In genomic region chr19:19115954-19116353, GRCh38 we compare ENCODE assay signal across 8 cellular contexts. TPM values are rescaled to one million over a fixed set of nuclear protein-coding genes. Genes with fewer than 3 reads are reported as not detected.
DNase-seq lines count a peak whose midpoint lies in the region; ATAC-seq and TF ChIP-seq lines count a peak whose summit lies in the region.

No MANE protein-coding gene starts in this region.

- no peaks in the 10 kb centered on the region for H3K9me3 Mint-ChIP-seq in activated naive CD4-positive, alpha-beta T cell treated with anti-CD3 and anti-CD28 coated beads, Interleukin-2, amount 50 U/mL, for 72 hours

- no peaks in the 10 kb centered on the region for H3K9me2 ChIP-seq in PC-3 (replicated peaks; ENCODE audit: low read length)

- H2AFZ ChIP-seq in PC-3 (ENCODE audit: low read length): no peak overlapping the region

- no peak overlapping the region for H3K27ac Mint-ChIP-seq in activated naive CD4-positive, alpha-beta T cell treated with anti-CD3 and anti-CD28 coated beads, Interleukin-2, amount 50 U/mL, for 72 hours

- H3K36me3 ChIP-seq in PC-3 (ENCODE audit: low read depth, low read length): no peaks in the 10 kb centered on the region; the same call in 1 of the 2 replicates
- H3K36me3 ChIP-seq in lower lobe of right lung: peaks cover 11% of the 10 kb centered on the region
- H3K36me3 ChIP-seq in ovary: no peaks in the 10 kb centered on the region

- TF ChIP-seq CTCF in PC-3 (conservative IDR thresholded peaks at IDR 0.05; ENCODE audit: low read depth, low read length): peak; percentile 69
- peak; percentile 62 for TF ChIP-seq CTCF in lower lobe of right lung (IDR thresholded peaks at IDR 0.05)
- TF ChIP-seq CTCF in ovary (IDR thresholded peaks at IDR 0.05): no peak

- ATAC-seq in PC-3 (no peak), lower lobe of right lung (peak; percentile 62 to 70), HG03521 (IDR thresholded peaks at IDR 0.05; ENCODE audit: unreplicated experiment) (no peak), GM21515 (IDR thresholded peaks at IDR 0.05; ENCODE audit: unreplicated experiment) (no peak)
- peak; percentile 50 to 59 for ATAC-seq in activated naive CD4-positive, alpha-beta T cell treated with anti-CD3 and anti-CD28 coated beads, Interleukin-2, amount 50 U/mL, for 72 hours

- no peak overlapping the region for H3K4me2 ChIP-seq in PC-3 (ENCODE audit: low read length)

- H3K4me1 ChIP-seq in PC-3 (ENCODE audit: insufficient read depth, low read length): no peaks in the 10 kb centered on the region
- no peaks in the 10 kb centered on the region for H3K4me1 ChIP-seq in lower lobe of right lung
- H3K4me1 ChIP-seq in ovary (ENCODE audit: insufficient read depth): no peaks in the 10 kb centered on the region

- peak; percentile 25 for DNase-seq in NOMO-1 treated with DMSO at 0.1 percent for 48 hours (lab: John Stamatoyannopoulos, UW; ENCODE audit: unreplicated experiment)
- no peak for DNase-seq in NOMO-1 treated with dmso at 0.1 percent for 144 hours (lab: John Stamatoyannopoulos, UW; ENCODE audit: unreplicated experiment)
- DNase-seq in PC-3: peak; percentile 25
- peak in 1 of 2 donors; percentile 66 for DNase-seq in activated naive CD4-positive, alpha-beta T cell treated with anti-CD3 and anti-CD28 coated beads, Interleukin-2, amount 50 U/mL, for 72 hours (ENCODE audit: low spot score in 2 of 2)
- peak; percentile 63 for DNase-seq in lower lobe of right lung
- DNase-seq in ovary: no peak

- H3K9me3 ChIP-seq in PC-3 (ENCODE audit: low read length) (no peaks in the 10 kb centered on the region), lower lobe of right lung (no peaks in the 10 kb centered on the region), ovary (no peaks in the 10 kb centered on the region)

- H3K27ac ChIP-seq in PC-3 (ENCODE audit: low read length) (no peak overlapping the region), lower lobe of right lung (no peak overlapping the region), ovary (no peak overlapping the region)

- no peaks in the 10 kb centered on the region for H3K79me2 ChIP-seq in PC-3 (ENCODE audit: low read length)

- intact Hi-C loops in PC-3 (cut with micrococcal nuclease) (no loop called here), lower lobe of right lung (cut with DNase I) (no loop called here), ovary (cut with DNase I) (no loop called here)

- no peaks in the 10 kb centered on the region for H4K20me1 ChIP-seq in PC-3 (ENCODE audit: low read length)

- no peaks in the 10 kb centered on the region for H3F3A ChIP-seq in PC-3 (ENCODE audit: low read length, unreplicated experiment)

- CTCF ChIA-PET in PC-3 (lab: Charles Lee): no interaction called here

- POLR2A ChIA-PET in PC-3 (lab: Charles Lee; ENCODE audit: unreplicated experiment): no interaction called here

- 83 to 86% (median 84%) methylated on average over 9 of the region's 9 CpGs for WGBS in ovary, 3 donors

- BruUV-seq in PC-3 (replicated peaks; lab: Mats Ljungman, UMichigan): no TSS peak

- no peak for TF ChIP-seq POLR2A in ovary (IDR thresholded peaks at IDR 0.05)

- no peaks in the 10 kb centered on the region for H3K27me3 ChIP-seq in PC-3 (ENCODE audit: low read length)
- no peaks in the 10 kb centered on the region for H3K27me3 ChIP-seq in lower lobe of right lung (ENCODE audit: low read depth)
- H3K27me3 ChIP-seq in ovary: no peaks in the 10 kb centered on the region

- no peak overlapping the region for H3K9ac ChIP-seq in PC-3 (ENCODE audit: low read length)

- no peaks in the 10 kb centered on the region for H3K36me3 Mint-ChIP-seq in activated naive CD4-positive, alpha-beta T cell treated with anti-CD3 and anti-CD28 coated beads, Interleukin-2, amount 50 U/mL, for 72 hours

- H3K4me3 ChIP-seq in PC-3 (ENCODE audit: low read length) (no peak overlapping the region), lower lobe of right lung (no peak overlapping the region), ovary (no peak overlapping the region)

- TF ChIP-seq EP300 in ovary (IDR thresholded peaks at IDR 0.05): no peak

RNA-seq across cellular contexts. Expression of gene TMEM161A, which starts 22.3 kb away (rescaled TPM):
- 49.9 and 90.0 TPM in 2 replicates for total RNA-seq in PC-3 (2014; rRNA removed)
- total RNA-seq in activated naive CD4-positive, alpha-beta T cell treated with anti-CD3 and anti-CD28 coated beads, Interleukin-2, amount 50 U/mL, for 72 hours: 10 to 100 TPM; 22.9 to 28.2 TPM
- 28.1 TPM for total RNA-seq in lower lobe of right lung
- total RNA-seq in ovary: 10 to 100 TPM; 15.9 to 33.9 (median 23.9) TPM
- 10 to 100 TPM in 1 of 2 donors, 1 to 10 TPM in 1; 3.2 to 28.1 TPM for polyA plus RNA-seq in ovary

RNA-seq across cellular contexts. Expression of gene SLC25A42, which starts 52.2 kb away (rescaled TPM):
- total RNA-seq in PC-3 (2014; rRNA removed) (8.0 and 8.8 TPM in 2 replicates), lower lobe of right lung (16.3 TPM), ovary (10 to 100 TPM in 6 of 7 donors, 1 to 10 TPM in 1; 9.5 to 34.3 (median 23.2) TPM)
- total RNA-seq in activated naive CD4-positive, alpha-beta T cell treated with anti-CD3 and anti-CD28 coated beads, Interleukin-2, amount 50 U/mL, for 72 hours: 10 to 100 TPM; 15.1 to 19.2 TPM
- 10 to 100 TPM in 1 of 2 donors, 1 to 10 TPM in 1; 6.5 to 18.8 TPM for polyA plus RNA-seq in ovary

RNA-seq across cellular contexts. Expression of gene MEF2B, which starts 54.1 kb away (rescaled TPM):
- total RNA-seq in PC-3 (2014; rRNA removed) (0.22 and 0.29 TPM in 2 replicates), lower lobe of right lung (2.7 TPM), ovary (1 to 10 TPM in 4 of 7 donors, under 1 TPM in 2, not detected in 1; 0.46 to 3.6 (median 2.1) TPM)
- 1 to 10 TPM; 2.4 to 3.4 TPM for total RNA-seq in activated naive CD4-positive, alpha-beta T cell treated with anti-CD3 and anti-CD28 coated beads, Interleukin-2, amount 50 U/mL, for 72 hours
- 1 to 10 TPM in 1 of 2 donors, under 1 TPM in 1; 0.35 to 1.1 TPM for polyA plus RNA-seq in ovary

Comparison
In these comparisons a context has a peak if more than half of its experiments do, and no peak if none do; other contexts are left out.
1. DNase-seq: peak in NOMO-1 treated with DMSO at 0.1 percent for 48 hours (single experiment), PC-3 (single experiment) and lower lobe of right lung (single experiment); none in NOMO-1 treated with dmso at 0.1 percent for 144 hours (single experiment) and ovary (0 of 5).
2. ATAC-seq: peak in activated naive CD4-positive, alpha-beta T cell treated with anti-CD3 and anti-CD28 coated beads, Interleukin-2, amount 50 U/mL, for 72 hours (2 of 2) and lower lobe of right lung (2 of 2); none in PC-3 (single experiment), HG03521 (single experiment) and GM21515 (single experiment).
3. CTCF ChIP-seq: peak in PC-3 (single experiment) and lower lobe of right lung (single experiment); none in ovary (0 of 3).